ENCODE assay signal across 8 cellular contexts in the genomic region with DNA sequence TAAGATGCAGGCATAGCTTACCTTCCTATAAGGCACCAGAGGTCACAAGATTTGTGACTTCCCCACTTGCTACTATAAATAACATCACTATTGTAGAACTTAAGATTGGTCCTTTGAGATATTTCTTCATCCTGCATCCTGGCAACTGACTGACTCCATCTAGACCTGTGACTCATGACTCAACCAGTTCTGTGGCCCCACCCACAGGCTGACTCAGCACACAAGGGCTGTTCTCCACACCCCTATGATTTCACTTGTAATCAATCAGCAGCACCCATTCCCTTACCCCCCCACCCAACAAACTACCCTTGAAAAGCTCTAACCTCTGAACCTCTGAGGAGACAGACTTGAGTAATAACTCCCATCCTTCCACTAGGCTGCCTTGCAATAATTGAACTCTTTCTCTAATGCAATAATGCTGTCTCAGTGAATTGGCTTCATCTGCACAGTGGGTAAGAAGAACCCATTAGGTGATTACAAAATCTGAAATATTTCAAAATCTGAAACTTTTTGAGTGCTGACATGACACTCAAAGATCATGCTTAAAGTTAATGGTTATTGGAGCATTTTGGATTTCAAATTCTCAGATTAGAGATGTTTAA.
DNase-seq lines count a peak whose midpoint lies in the region; ATAC-seq and TF ChIP-seq lines count a peak whose summit lies in the region.
"Had no signal": no experiment of that assay in that cellular context is flagged by ENCODE, and none has a peak within 500 bp of the region (broad histone marks: within the 10 kb centered on the region; RNA-seq: fewer than 3 reads in every experiment).

No MANE protein-coding gene starts in this region.

- H3F3A ChIP-seq in smooth muscle cell (ENCODE audit: low read depth), result no peaks in the 10 kb centered on the region

- no peak overlapping the region for H3K4me2 ChIP-seq in smooth muscle cell

- H3K79me2 ChIP-seq in smooth muscle cell (ENCODE audit: low read depth), result no peaks in the 10 kb centered on the region

- TF ChIP-seq POLR2A in sigmoid colon (IDR thresholded peaks at IDR 0.05), result no peak

- ATAC-seq in RWPE2 (ENCODE audit: low read depth) (peak; percentile 99), GM21526 (IDR thresholded peaks at IDR 0.05; ENCODE audit: low FRiP score, unreplicated experiment) (no peak)

- TF ChIP-seq EP300 in sigmoid colon (IDR thresholded peaks at IDR 0.05), result no peak

- no peak overlapping the region for H3K9ac ChIP-seq in smooth muscle cell (ENCODE audit: low read depth)

- intact Hi-C loops in sigmoid colon (cut with DNase I), result no loop called here

- no peaks in the 10 kb centered on the region for H3K27me3 ChIP-seq in RWPE2 (ENCODE audit: insufficient read depth, poor library complexity, severe bottlenecking)
- H3K27me3 ChIP-seq in sigmoid colon, result no peaks in the 10 kb centered on the region
- H3K27me3 ChIP-seq in smooth muscle cell (ENCODE audit: low read depth), result no peaks in the 10 kb centered on the region
- H3K27me3 ChIP-seq: heart right ventricle had no signal

- H3K36me3 ChIP-seq in RWPE2 (ENCODE audit: low read depth) (no peaks in the 10 kb centered on the region), sigmoid colon (no peaks in the 10 kb centered on the region), smooth muscle cell (ENCODE audit: low read depth) (no peaks in the 10 kb centered on the region)

- TF ChIP-seq CTCF in RWPE2 (IDR thresholded peaks at IDR 0.05; ENCODE audit: poor library complexity, severe bottlenecking) (no peak), epithelial cell of proximal tubule (conservative IDR thresholded peaks at IDR 0.05; ENCODE audit: low read depth, low read length) (no peak), sigmoid colon (IDR thresholded peaks at IDR 0.05) (no peak), smooth muscle cell (IDR thresholded peaks at IDR 0.05; ENCODE audit: borderline replicate concordance, insufficient read depth, poor library complexity, severe bottlenecking) (no peak)

- H3K27ac ChIP-seq in RWPE2 (ENCODE audit: poor library complexity, severe bottlenecking) (no peak overlapping the region), sigmoid colon (no peak overlapping the region), smooth muscle cell (ENCODE audit: low read depth) (no peak overlapping the region)
- H3K27ac ChIP-seq: heart right ventricle had no signal

- H3K4me1 ChIP-seq in RWPE2 (ENCODE audit: insufficient read depth, poor library complexity, severe bottlenecking) (peaks cover 2% of the 10 kb centered on the region), sigmoid colon (peaks cover 0 to 5% (median 0%) of the 10 kb centered on the region in 4 donors), smooth muscle cell (ENCODE audit: low read depth) (peaks cover 40% of the 10 kb centered on the region)

- no peaks in the 10 kb centered on the region for H4K20me1 ChIP-seq in smooth muscle cell (ENCODE audit: low read depth)

- DNase-seq in HCEC 1CT (peak; percentile 92), RWPE2 (ENCODE audit: low spot score) (peak; percentile 80), epithelial cell of proximal tubule (ENCODE audit: low read depth) (peak; percentile 66), sigmoid colon (no peak), smooth muscle cell (lab: John Stamatoyannopoulos, UW; ENCODE audit: unreplicated experiment) (no peak)
- peak; percentile 4 for DNase-seq in stimulated activated CD4-positive, alpha-beta T cell treated with anti-CD3 and anti-CD28 coated beads, Interleukin-2, amount 100 ng/mL, for 4 hours (ENCODE audit: low read depth)

- no peak overlapping the region for H2AFZ ChIP-seq in smooth muscle cell (ENCODE audit: low read depth)

- H3K9me3 ChIP-seq in RWPE2 (ENCODE audit: severe bottlenecking) (peaks cover 11% of the 10 kb centered on the region), sigmoid colon (peaks cover 0 to 2% (median 0%) of the 10 kb centered on the region in 4 donors), smooth muscle cell (replicated peaks; ENCODE audit: low read depth) (no peaks in the 10 kb centered on the region)

- H3K4me3 ChIP-seq in RWPE2 (ENCODE audit: severe bottlenecking) (no peak overlapping the region), epithelial cell of proximal tubule (ENCODE audit: low read depth, low read length) (no peak overlapping the region), sigmoid colon (no peak overlapping the region), smooth muscle cell (no peak overlapping the region)
- H3K4me3 ChIP-seq: heart right ventricle had no signal

Comparison
In these comparisons a context has a peak if more than half of its experiments do, and no peak if none do; other contexts are left out.
1. DNase-seq: peak in HCEC 1CT (single experiment), RWPE2 (single experiment), epithelial cell of proximal tubule (single experiment) and stimulated activated CD4-positive, alpha-beta T cell treated with anti-CD3 and anti-CD28 coated beads, Interleukin-2, amount 100 ng/mL, for 4 hours (single experiment); none in sigmoid colon (single experiment) and smooth muscle cell (single experiment).